ENCODE assay signal across 34 cellular contexts in the genomic region with DNA sequence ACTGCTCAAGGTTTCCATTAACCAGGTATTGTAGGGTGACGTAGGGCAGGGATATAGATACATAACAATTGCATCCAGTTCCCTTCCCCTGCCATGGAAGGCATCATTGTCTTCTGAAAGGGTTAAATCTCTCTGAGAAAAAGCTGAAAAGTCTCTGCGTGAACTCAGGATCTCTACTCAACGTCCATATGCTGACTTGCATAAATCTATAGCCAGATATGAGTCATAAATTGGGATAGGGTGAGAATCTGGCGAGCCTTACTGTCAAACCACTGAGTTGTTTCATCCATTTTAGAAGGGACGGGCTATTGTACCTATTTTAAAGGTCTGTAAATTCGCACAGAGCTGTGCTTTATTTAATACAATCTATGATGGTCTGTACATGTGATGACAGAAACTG.
"Had no signal": no experiment of that assay in that cellular context is flagged by ENCODE, and none has a peak within 500 bp of the region (broad histone marks: within the 10 kb centered on the region; RNA-seq: fewer than 3 reads in every experiment).

No MANE protein-coding gene starts in this region.

- H3K36me3 ChIP-seq: adrenal gland, ascending aorta, brain microvascular endothelial cell, breast epithelium, cardiac muscle cell had no signal

- H3K27ac ChIP-seq: adrenal gland, ascending aorta, body of pancreas, brain microvascular endothelial cell, breast epithelium, cardiac muscle cell had no signal

- H3K4me1 ChIP-seq: adrenal gland, ascending aorta, body of pancreas, breast epithelium had no signal

- H3K27me3 ChIP-seq: adrenal gland, ascending aorta, body of pancreas, brain microvascular endothelial cell, breast epithelium, cardiac muscle cell had no signal

- H3K4me3 ChIP-seq: adrenal gland, ascending aorta, body of pancreas, breast epithelium, cardiac muscle cell had no signal

- ATAC-seq: activated naive CD4-positive, alpha-beta T cell treated with anti-CD3 and anti-CD28 coated beads, Interleukin-2, amount 50 U/mL, for 72 hours; activated naive CD8-positive, alpha-beta T cell treated with anti-CD3 and anti-CD28 coated beads, Interleukin-2, amount 50 U/mL, for 24 hours; activated T-cell treated with anti-CD3 and anti-CD28 coated beads, Interleukin-2, amount 50 U/mL, for 4 hours; activated T-cell treated with anti-CD3 and anti-CD28 coated beads, Interleukin-2, amount 50 U/mL, for 72 hours; activated T-helper 17 cell treated with anti-CD3 and anti-CD28 coated beads, Interleukin-2, amount 50 U/mL, for 72 hours; body of pancreas had no signal

- FAIRE-seq: astrocyte, bronchial epithelial cell had no signal

- DNase-seq: activated effector memory CD4-positive, alpha-beta T cell treated with anti-CD3 and anti-CD28 coated beads, Interleukin-2, amount 50 U/mL, for 16 hours; activated effector memory CD4-positive, alpha-beta T cell treated with Interleukin-2 at 50 U/mL for 16 hours; activated gamma-delta T cell; activated gamma-delta T cell treated with Interleukin-2 at 50 U/mL for 16 hours; activated naive CD4-positive, alpha-beta T cell; activated naive CD4-positive, alpha-beta T cell treated with anti-CD3 and anti-CD28 coated beads for 36 hours; activated naive CD4-positive, alpha-beta T cell treated with anti-CD3 and anti-CD28 coated beads, Interleukin-2, amount 10 ng/mL, durations not matched to agents 7 days and 5 days; activated naive CD4-positive, alpha-beta T cell treated with anti-CD3 and anti-CD28 coated beads, Interleukin-2, amount 50 U/mL, for 16 hours; activated naive CD4-positive, alpha-beta T cell treated with Interleukin-2 at 50 U/mL for 16 hours; activated naive CD8-positive, alpha-beta T cell treated with anti-CD3 and anti-CD28 coated beads for 36 hours; activated naive CD8-positive, alpha-beta T cell treated with anti-CD3 and anti-CD28 coated beads, Interleukin-2, amount 10 ng/mL, durations not matched to agents 7 days and 5 days; activated naive CD8-positive, alpha-beta T cell treated with anti-CD3 and anti-CD28 coated beads, Interleukin-2, amount 50 U/mL, for 24 hours; activated T-cell treated with anti-CD3 and anti-CD28 coated beads, Interleukin-2, amount 50 U/mL, for 1 hour; activated T-cell treated with anti-CD3 and anti-CD28 coated beads, Interleukin-2, amount 50 U/mL, for 24 hours; activated T-cell treated with anti-CD3 and anti-CD28 coated beads, Interleukin-2, amount 50 U/mL, for 4 hours; activated T-cell treated with anti-CD3 and anti-CD28 coated beads, Interleukin-2, amount 50 U/mL, for 48 hours; activated T-cell treated with anti-CD3 and anti-CD28 coated beads, Interleukin-2, amount 50 U/mL, for 72 hours; adrenal gland; amniotic stem cell; amygdala; anterior cingulate cortex; aorta; body of pancreas; brain microvascular endothelial cell; caudate nucleus; central memory CD4-positive, alpha-beta T cell; cerebellar nuclear complex had no signal

- H3K9me3 ChIP-seq: adrenal gland had no signal
